8 cellular contexts compared by ENCODE assay signal in genomic region chr3:195906865-195907729, GRCh38. TPM values are rescaled to one million over a fixed set of nuclear protein-coding genes. Genes with fewer than 3 reads are reported as not detected.
A peak's percentile ranks its signal among the peaks of the same experiment; 100 is the strongest.
DNase-seq lines count a peak whose midpoint lies in the region; ATAC-seq, FAIRE-seq and TF ChIP-seq lines count a peak whose summit lies in the region.

No MANE protein-coding gene starts in this region.

- ATAC-seq in HG02981 (IDR thresholded peaks at IDR 0.05; ENCODE audit: unreplicated experiment) (peak; percentile 28), GM19328 (IDR thresholded peaks at IDR 0.05; ENCODE audit: unreplicated experiment) (no peak)

- H2AFZ ChIP-seq in keratinocyte (ENCODE audit: control insufficient read depth, low read length): no peak overlapping the region

- H3K27me3 ChIP-seq in Peyer's patch (no peaks in the 10 kb centered on the region), keratinocyte (ENCODE audit: control insufficient read depth, extremely low read depth, insufficient read depth, low read length) (no peaks in the 10 kb centered on the region)

- peak in 2 of 3 donors; percentile 75 to 80 for DNase-seq in Peyer's patch
- DNase-seq in keratinocyte (ENCODE audit: low read depth, low spot score): no peak
- peak; percentile 52 to 73 for DNase-seq in stimulated activated CD4-positive, alpha-beta T cell treated with anti-CD3 and anti-CD28 coated beads, Interleukin-4, amount 100 ng/mL, for 4 hours
- no peak for DNase-seq in globus pallidus (ENCODE audit: low spot score)

- dilution Hi-C loops in keratinocyte (cut with MboI; ENCODE audit: extremely low pct_ligation_motif_present, low sequenced_read_pairs): no loop called here

- peak overlapping the region; percentile 92 for H3K4me2 ChIP-seq in keratinocyte (ENCODE audit: control insufficient read depth, extremely low read depth, insufficient read depth, low read depth, low read length)

- FAIRE-seq in keratinocyte (lab: Jason Lieb, UNC): peak; percentile 23

- peak overlapping the region; percentile 97 for H3K27ac Mint-ChIP-seq in activated naive CD4-positive, alpha-beta T cell treated with anti-CD3 and anti-CD28 coated beads, Interleukin-2, amount 50 U/mL, for 24 hours

- H3K27ac ChIP-seq in Peyer's patch: peak overlapping the region; percentile 69 to 93 (median 88)
- peak overlapping the region; percentile 82 for H3K27ac ChIP-seq in keratinocyte (ENCODE audit: control insufficient read depth, insufficient read depth, low read length)

- H3K4me3 ChIP-seq in GM12875 (ENCODE audit: low read depth, low read length) (peak overlapping the region; percentile 63), Peyer's patch (peak overlapping the region; percentile 74 to 91 (median 86)), keratinocyte (ENCODE audit: control insufficient read depth in 2 of 3, extremely low read depth in 1 of 3, insufficient read depth in 2 of 3, low read depth in 1 of 3, low read length in 3 of 3) (peak overlapping the region; percentile 62 to 79 (median 76))

- peaks cover 3% of the 10 kb centered on the region for H3K9me1 ChIP-seq in keratinocyte (ENCODE audit: control insufficient read depth, extremely low read depth, insufficient read depth, low read length)

- peaks cover 53% of the 10 kb centered on the region for H3K4me1 Mint-ChIP-seq in activated naive CD4-positive, alpha-beta T cell treated with anti-CD3 and anti-CD28 coated beads, Interleukin-2, amount 50 U/mL, for 24 hours

- peak overlapping the region; percentile 71 for H3K9ac ChIP-seq in keratinocyte (ENCODE audit: control insufficient read depth, extremely low read depth, insufficient read depth, low read length)

- H3K36me3 ChIP-seq in Peyer's patch (no peaks in the 10 kb centered on the region), keratinocyte (ENCODE audit: control insufficient read depth in 2 of 2, extremely low read depth in 1 of 2, insufficient read depth in 2 of 2, low read length in 2 of 2) (no peaks in the 10 kb centered on the region)

- no peaks in the 10 kb centered on the region for H3K9me3 Mint-ChIP-seq in activated naive CD4-positive, alpha-beta T cell treated with anti-CD3 and anti-CD28 coated beads, Interleukin-2, amount 50 U/mL, for 24 hours

- H3K36me3 Mint-ChIP-seq in activated naive CD4-positive, alpha-beta T cell treated with anti-CD3 and anti-CD28 coated beads, Interleukin-2, amount 50 U/mL, for 24 hours: peaks cover 2% of the 10 kb centered on the region

- H3K4me1 ChIP-seq in Peyer's patch: peaks cover 0 to 34% (median 13%) of the 10 kb centered on the region in 4 donors
- H3K4me1 ChIP-seq in keratinocyte (ENCODE audit: control insufficient read depth, extremely low read depth, insufficient read depth, low read length): peaks cover 55% of the 10 kb centered on the region

- TF ChIP-seq CTCF in GM12875 (IDR thresholded peaks at IDR 0.05; ENCODE audit: borderline replicate concordance, insufficient read depth, low read depth, low read length) (peak; percentile 29), Peyer's patch (IDR thresholded peaks at IDR 0.05) (no peak), keratinocyte (optimal IDR thresholded peaks at IDR 0.05 in 1 of 3, IDR thresholded peaks at IDR 0.05 in 1 of 3, conservative IDR thresholded peaks at IDR 0.05 in 1 of 3; ENCODE audit: extremely low read depth in 1 of 3, insufficient read depth in 2 of 3, low read length in 3 of 3) (no peak)

- peaks cover 11% of the 10 kb centered on the region for H4K20me1 ChIP-seq in keratinocyte (ENCODE audit: control insufficient read depth, extremely low read depth, insufficient read depth, low read length)

- peak overlapping the region; percentile 89 for H3K4me3 Mint-ChIP-seq in activated naive CD4-positive, alpha-beta T cell treated with anti-CD3 and anti-CD28 coated beads, Interleukin-2, amount 50 U/mL, for 24 hours

- H3K27me3 Mint-ChIP-seq in activated naive CD4-positive, alpha-beta T cell treated with anti-CD3 and anti-CD28 coated beads, Interleukin-2, amount 50 U/mL, for 24 hours: no peaks in the 10 kb centered on the region

- TF ChIP-seq POLR2A in Peyer's patch (IDR thresholded peaks at IDR 0.05): no peak

- H3K79me2 ChIP-seq in keratinocyte (ENCODE audit: control insufficient read depth, insufficient read depth, low read length): peaks cover 58% of the 10 kb centered on the region

- H3K9me3 ChIP-seq in Peyer's patch (no peaks in the 10 kb centered on the region), keratinocyte (ENCODE audit: control insufficient read depth, low read depth, low read length) (no peaks in the 10 kb centered on the region)

RNA-seq across cellular contexts. Expression of gene TNK2, which starts 1.3 kb away (rescaled TPM):
- total RNA-seq in Peyer's patch: 100 to 1,000 TPM in 1 of 4 donors, 10 to 100 TPM in 3; 18.6 to 149 (median 24.6) TPM
- polyA plus RNA-seq in keratinocyte: 10.6 to 21.4 TPM (median 15.8 TPM) in 3 replicates
- polyA plus RNA-seq in keratinocyte (2011; ENCODE audit: low read depth): 17.1 TPM
- polyA plus RNA-seq in keratinocyte (2011; cell fraction: cytosol; rRNA removed): 4.4 and 10.0 TPM in 2 replicates
- 56.7 and 70.6 TPM in 2 replicates for polyA plus RNA-seq in keratinocyte (2011; cell fraction: nucleus; rRNA removed)
- 23.7 and 30.5 TPM in 2 replicates for polyA plus RNA-seq in keratinocyte (2012; ENCODE audit: low replicate concordance)
- 24.1 to 62.9 TPM (median 26.8 TPM) in 3 replicates for polyA minus RNA-seq in keratinocyte
- polyA minus RNA-seq in keratinocyte (2011; cell fraction: cytosol; rRNA and poly(A)+ RNA removed): 24.0 TPM
- polyA minus RNA-seq in keratinocyte (2011; cell fraction: nucleus; rRNA and poly(A)+ RNA removed): 27.1 and 33.3 TPM in 2 replicates

Comparison
In these comparisons a context has a peak if more than half of its experiments do, and no peak if none do; other contexts are left out.
1. DNase-seq: peak in Peyer's patch (2 of 3) and stimulated activated CD4-positive, alpha-beta T cell treated with anti-CD3 and anti-CD28 coated beads, Interleukin-4, amount 100 ng/mL, for 4 hours (2 of 2); none in keratinocyte (single experiment) and globus pallidus (single experiment).
2. Peak in every context shown above with its lines, with median percentiles within 50 percentile points of each other: H3K4me3 ChIP-seq.